ENCODE assay signal across 2 cellular contexts in genomic region chr3:79032686-79033318, GRCh38.
TF ChIP-seq lines count a peak whose summit lies in the region.

No MANE protein-coding gene starts in this region.

TF ChIP-seq in HCT116, 20 proteins besides CTCF, POLR2A, EP300 and RAD21 (continued from another document):
- TF ChIP-seq EZH2phosphoT487 (IDR thresholded peaks at IDR 0.05; ENCODE audit: borderline replicate concordance) (no peak), EZH2 (IDR thresholded peaks at IDR 0.05) (no peak), FOSL1 (IDR thresholded peaks at IDR 0.05; ENCODE audit: low read depth) (no peak), EGR1 (IDR thresholded peaks at IDR 0.05; ENCODE audit: low read depth) (no peak), ZNF274 (IDR thresholded peaks at IDR 0.05; ENCODE audit: low read depth, low read length) (no peak), REST (IDR thresholded peaks at IDR 0.05; ENCODE audit: low read depth) (no peak), CEBPB (IDR thresholded peaks at IDR 0.05; ENCODE audit: low read depth) (no peak), SRF (IDR thresholded peaks at IDR 0.05; ENCODE audit: low read depth) (no peak), ATF3 (IDR thresholded peaks at IDR 0.05) (no peak), TCF7L2 (IDR thresholded peaks at IDR 0.05; ENCODE audit: borderline replicate concordance, extremely low read depth, insufficient read depth, insufficient read length) (no peak)

TF ChIP-seq in HepG2, 621 proteins besides CTCF, POLR2A, EP300 and RAD21 (continued from another document):
- TF ChIP-seq ARID3A (IDR thresholded peaks at IDR 0.05; ENCODE audit: low read depth, low read length) (peak; percentile 63; the same call in 1 of the 2 replicates), MIXL1 (CRISPR knock-in tag; IDR thresholded peaks at IDR 0.05) (0 out of 2 replicates have a peak, but pooled peaks have one; percentile 39)
